ENCODE assay signal across 29 cellular contexts in the genomic region with DNA sequence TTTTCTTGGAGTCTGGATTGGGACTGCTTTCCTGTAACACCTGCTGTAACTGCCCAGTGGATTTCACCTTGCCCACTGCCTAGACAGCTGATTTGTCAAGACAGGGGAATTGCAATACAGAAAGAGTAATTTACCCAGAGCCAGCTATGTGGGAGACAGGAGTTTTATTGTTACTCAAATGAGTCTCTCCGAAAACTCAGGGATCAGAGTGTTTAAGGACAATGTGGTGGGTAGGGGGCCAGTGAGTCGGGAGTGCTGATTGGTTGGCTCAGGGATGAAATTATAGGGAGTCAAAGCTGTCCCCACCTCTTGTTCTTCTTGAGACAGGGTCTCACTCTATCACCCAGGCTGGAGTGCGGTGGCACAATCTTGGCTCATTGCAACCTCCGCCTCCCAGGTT.
"Had no signal": no experiment of that assay in that cellular context is flagged by ENCODE, and none has a peak within 500 bp of the region (broad histone marks: within the 10 kb centered on the region; RNA-seq: fewer than 3 reads in every experiment).

No MANE protein-coding gene starts in this region.

- H3K27me3 ChIP-seq: dorsolateral prefrontal cortex, right lobe of liver, tibial nerve, upper lobe of left lung, uterus had no signal

- DNase-seq: dorsolateral prefrontal cortex; effector CD8-positive, alpha-beta T cell; erythroblast; esophagus squamous epithelium; foreskin melanocyte; glutamatergic neuron; heart right ventricle; hippocampal formation; kidney; mucosa of descending colon; naive B cell; right lobe of liver; small intestine; stimulated activated CD4-positive, alpha-beta T cell treated with anti-CD3 and anti-CD28 coated beads, Interleukin-15, amount 100 ng/mL, for 24 hours; stimulated activated CD4-positive, alpha-beta T cell treated with anti-CD3 and anti-CD28 coated beads, Interleukin-2, amount 100 ng/mL, for 48 hours; stimulated activated naive B cell treated with anti-CD40 and anti-IgM and Interleukin-4, amounts not matched to agents 10 μg/mL and 1 μg/mL and 100 μg/mL, for 72 hours; upper lobe of left lung; uterus had no signal

- H3K4me1 Mint-ChIP-seq: memory B cell; mesothelial cell of epicardium; naive B cell; stimulated activated naive B cell treated with anti-CD40 and anti-IgM and Interleukin-4, amounts not matched to agents 10 μg/mL and 1 μg/mL and 100 μg/mL, for 72 hours had no signal

- H3K4me3 Mint-ChIP-seq: memory B cell; mesothelial cell of epicardium; naive B cell; natural killer cell treated with Interleukin-12 subunit alpha and Interleukin-12 subunit beta and Interleukin-15 and Interleukin-18, amount 100 ng/mL, for 72 hours; neural crest cell; stimulated activated naive B cell treated with anti-CD40 and anti-IgM and Interleukin-4, amounts not matched to agents 10 μg/mL and 1 μg/mL and 100 μg/mL, for 72 hours; stimulated activated naive CD8-positive, alpha-beta T cell treated with anti-CD3 and anti-CD28 coated beads, Interleukin-15, Interleukin-2, amounts not matched to agents 100 ng/mL and 50 ng/mL, for 24 hours had no signal

- H3K9ac ChIP-seq: parathyroid adenoma had no signal

- H3K36me3 ChIP-seq: esophagus squamous epithelium, heart right ventricle, right lobe of liver, thoracic aorta, upper lobe of left lung, uterus had no signal

- H3K4me3 ChIP-seq: dorsolateral prefrontal cortex, esophagus squamous epithelium, heart right ventricle, lung, mucosa of descending colon, right lobe of liver, thoracic aorta, tibial nerve, upper lobe of left lung, uterus had no signal

- H3K27ac Mint-ChIP-seq: memory B cell; mesothelial cell of epicardium; naive B cell; natural killer cell treated with Interleukin-12 subunit alpha and Interleukin-12 subunit beta and Interleukin-15 and Interleukin-18, amount 100 ng/mL, for 72 hours; progenitor cell of endocrine pancreas; stimulated activated naive B cell treated with anti-CD40 and anti-IgM and Interleukin-4, amounts not matched to agents 10 μg/mL and 1 μg/mL and 100 μg/mL, for 72 hours; stimulated activated naive CD8-positive, alpha-beta T cell treated with anti-CD3 and anti-CD28 coated beads, Interleukin-15, Interleukin-2, amounts not matched to agents 100 ng/mL and 50 ng/mL, for 24 hours had no signal

- H3K79me2 ChIP-seq: parathyroid adenoma had no signal

- ATAC-seq: heart right ventricle; left lobe of liver; mucosa of descending colon; natural killer cell treated with Interleukin-12 subunit alpha and Interleukin-12 subunit beta and Interleukin-15 and Interleukin-18, amount 100 ng/mL, for 72 hours; right lobe of liver; stimulated activated naive B cell treated with anti-CD40 and anti-IgM and Interleukin-4, amounts not matched to agents 10 μg/mL and 1 μg/mL and 100 μg/mL, for 72 hours had no signal

- H2AFZ ChIP-seq: parathyroid adenoma had no signal

- H3K9me3 ChIP-seq: right lobe of liver, thoracic aorta, upper lobe of left lung, uterus had no signal

- H3K36me3 Mint-ChIP-seq: memory B cell; mesothelial cell of epicardium; naive B cell; natural killer cell treated with Interleukin-12 subunit alpha and Interleukin-12 subunit beta and Interleukin-15 and Interleukin-18, amount 100 ng/mL, for 72 hours had no signal

- H3K27ac ChIP-seq: dorsolateral prefrontal cortex, esophagus squamous epithelium, heart right ventricle, parathyroid adenoma, right lobe of liver, thoracic aorta, tibial nerve, upper lobe of left lung, uterus had no signal

- H3K9me3 Mint-ChIP-seq: memory B cell; natural killer cell treated with Interleukin-12 subunit alpha and Interleukin-12 subunit beta and Interleukin-15 and Interleukin-18, amount 100 ng/mL, for 72 hours; neural crest cell; stimulated activated naive B cell treated with anti-CD40 and anti-IgM and Interleukin-4, amounts not matched to agents 10 μg/mL and 1 μg/mL and 100 μg/mL, for 72 hours had no signal

- H3K4me1 ChIP-seq: esophagus squamous epithelium, parathyroid adenoma, tibial nerve, upper lobe of left lung, uterus had no signal
